32 cellular contexts compared by ENCODE assay signal in the genomic region with DNA sequence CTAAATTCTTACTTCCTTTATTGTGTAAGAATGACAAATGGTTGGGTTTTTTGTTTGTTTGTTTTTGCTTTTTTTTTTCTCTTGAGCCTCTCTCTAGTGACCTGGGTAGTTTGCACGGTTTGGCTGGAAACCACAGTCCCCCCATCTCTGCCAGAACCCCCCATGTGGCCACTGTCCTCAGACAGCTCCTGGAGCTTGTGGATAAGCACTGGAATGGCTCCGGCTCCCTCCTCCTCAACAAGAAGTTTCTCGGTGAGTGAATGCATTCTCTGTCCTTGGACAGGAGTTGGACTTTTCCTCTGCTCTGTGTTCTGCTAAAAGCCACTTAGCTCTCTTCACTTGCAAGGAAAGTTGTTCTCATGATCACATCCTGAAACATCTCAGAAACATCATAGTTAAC. TPM values are rescaled to one million over a fixed set of nuclear protein-coding genes. Genes with fewer than 3 reads are reported as not detected.
"Had no signal": no experiment of that assay in that cellular context is flagged by ENCODE, and none has a peak within 500 bp of the region (broad histone marks: within the 10 kb centered on the region; RNA-seq: fewer than 3 reads in every experiment).

No MANE protein-coding gene starts in this region.

- H3K4me3 Mint-ChIP-seq: activated B cell treated with CpG ODN at 0.5 μM for 24 hours; activated CD8-positive, alpha-beta memory T cell treated with anti-CD3 and anti-CD28 coated beads, Interleukin-2, amount 10 ng/mL, durations not matched to agents 7 days and 5 days; activated CD8-positive, alpha-beta T cell treated with anti-CD3 and anti-CD28 coated beads for 36 hours; brain; memory B cell; naive thymus-derived CD8-positive, alpha-beta T cell; neural crest cell; stimulated activated naive CD8-positive, alpha-beta T cell treated with anti-CD3 and anti-CD28 coated beads, Interleukin-15, Interleukin-2, amounts not matched to agents 100 ng/mL and 50 ng/mL, for 24 hours; T-helper 2 cell treated with Interferon-gamma antibody and Interleukin-4, amounts not matched to agents 5 μg/mL and 100 μg/mL, for 36 hours had no signal

- H2AFZ ChIP-seq: hepatocyte had no signal

- H3K36me3 ChIP-seq: cardiac muscle cell, colonic mucosa, gastroesophageal sphincter, upper lobe of left lung, vagina had no signal

- H3K27ac ChIP-seq: cardiac muscle cell, colonic mucosa, gastroesophageal sphincter, hepatocyte, skin epidermis, upper lobe of left lung, vagina had no signal

- H3K36me3 Mint-ChIP-seq: activated CD8-positive, alpha-beta memory T cell treated with anti-CD3 and anti-CD28 coated beads, Interleukin-2, amount 10 ng/mL, durations not matched to agents 7 days and 5 days; activated naive CD4-positive, alpha-beta T cell treated with anti-CD3 and anti-CD28 coated beads, Interleukin-2, amount 50 U/mL, for 72 hours; brain; memory B cell; naive thymus-derived CD8-positive, alpha-beta T cell had no signal

- H3K4me1 ChIP-seq: colonic mucosa, upper lobe of left lung, vagina had no signal

- ATAC-seq: activated CD8-positive, alpha-beta memory T cell treated with anti-CD3 and anti-CD28 coated beads, Interleukin-2, amount 10 ng/mL, durations not matched to agents 7 days and 5 days; activated CD8-positive, alpha-beta T cell treated with anti-CD3 and anti-CD28 coated beads for 36 hours; activated naive CD4-positive, alpha-beta T cell treated with anti-CD3 and anti-CD28 coated beads, Interleukin-2, amount 50 U/mL, for 72 hours; gastroesophageal sphincter; left cardiac atrium; left ventricle myocardium superior; naive thymus-derived CD8-positive, alpha-beta T cell; right cardiac atrium had no signal

- H3K27ac Mint-ChIP-seq: activated B cell treated with CpG ODN at 0.5 μM for 24 hours; activated CD8-positive, alpha-beta memory T cell treated with anti-CD3 and anti-CD28 coated beads, Interleukin-2, amount 10 ng/mL, durations not matched to agents 7 days and 5 days; activated CD8-positive, alpha-beta T cell treated with anti-CD3 and anti-CD28 coated beads for 36 hours; activated naive CD4-positive, alpha-beta T cell treated with anti-CD3 and anti-CD28 coated beads, Interleukin-2, amount 50 U/mL, for 72 hours; activated T-helper 2 cell treated with anti-CD3 and anti-CD28 coated beads, Interferon-gamma antibody, Interleukin-2, Interleukin-4, amounts not matched to agents 10 μg/mL and 5 μg/mL and 100 μg/mL, durations not matched to agents 14 hours and 24 hours and 36 hours; memory B cell; stimulated activated naive CD8-positive, alpha-beta T cell treated with anti-CD3 and anti-CD28 coated beads, Interleukin-15, Interleukin-2, amounts not matched to agents 100 ng/mL and 50 ng/mL, for 24 hours; T-helper 2 cell treated with Interferon-gamma antibody and Interleukin-4, amounts not matched to agents 5 μg/mL and 100 μg/mL, for 36 hours had no signal

- H3K9me3 ChIP-seq: colonic mucosa, gastroesophageal sphincter, upper lobe of left lung, vagina had no signal

- H3K27me3 Mint-ChIP-seq: memory B cell had no signal

- H3K9me3 Mint-ChIP-seq: activated B cell treated with CpG ODN at 0.5 μM for 24 hours; activated CD8-positive, alpha-beta T cell treated with anti-CD3 and anti-CD28 coated beads for 36 hours; activated naive CD4-positive, alpha-beta T cell treated with anti-CD3 and anti-CD28 coated beads, Interleukin-2, amount 50 U/mL, for 72 hours; activated T-helper 2 cell treated with anti-CD3 and anti-CD28 coated beads, Interferon-gamma antibody, Interleukin-2, Interleukin-4, amounts not matched to agents 10 μg/mL and 5 μg/mL and 100 μg/mL, durations not matched to agents 14 hours and 24 hours and 36 hours; brain; memory B cell; naive thymus-derived CD8-positive, alpha-beta T cell; neural crest cell; stimulated activated naive CD8-positive, alpha-beta T cell treated with anti-CD3 and anti-CD28 coated beads, Interleukin-15, Interleukin-2, amounts not matched to agents 100 ng/mL and 50 ng/mL, for 24 hours; T-helper 2 cell treated with Interferon-gamma antibody and Interleukin-4, amounts not matched to agents 5 μg/mL and 100 μg/mL, for 36 hours had no signal

- H3K4me3 ChIP-seq: cardiac muscle cell, colonic mucosa, gastroesophageal sphincter, hepatocyte, skin epidermis, upper lobe of left lung, vagina had no signal

- DNase-seq: activated B cell treated with CpG ODN at 0.5 μM for 24 hours; activated CD4-positive, alpha-beta T cell treated with anti-CD3 and anti-CD28 coated beads, Interleukin-2, amount 50 U/mL, for 1 hour; activated CD8-positive, alpha-beta memory T cell treated with anti-CD3 and anti-CD28 coated beads, Interleukin-2, amount 10 ng/mL, durations not matched to agents 7 days and 5 days; activated CD8-positive, alpha-beta T cell treated with anti-CD3 and anti-CD28 coated beads for 36 hours; activated T-cell treated with anti-CD3 and anti-CD28 coated beads, Interleukin-2, amount 50 U/mL, for 48 hours; anterior cingulate cortex; cerebellar nuclear complex; colonic mucosa; effector CD8-positive, alpha-beta T cell; islet precursor cell; left cardiac atrium; left ventricle myocardium superior; naive thymus-derived CD8-positive, alpha-beta T cell; right cardiac atrium; stimulated activated CD4-positive, alpha-beta T cell treated with anti-CD3 and anti-CD28 coated beads, Interleukin-12 subunit alpha, Interleukin-12 subunit beta, amount 100 ng/mL, for 4 hours; stimulated activated CD4-positive, alpha-beta T cell treated with anti-CD3 and anti-CD28 coated beads, Interleukin-4, amount 100 ng/mL, for 1 hour; upper lobe of left lung had no signal

- H3K27me3 ChIP-seq: colonic mucosa, gastroesophageal sphincter, hepatocyte, upper lobe of left lung, vagina had no signal

- H3K79me2 ChIP-seq: hepatocyte had no signal

- H3K4me2 ChIP-seq: hepatocyte had no signal

- H3K4me1 Mint-ChIP-seq: activated B cell treated with CpG ODN at 0.5 μM for 24 hours; activated CD8-positive, alpha-beta memory T cell treated with anti-CD3 and anti-CD28 coated beads, Interleukin-2, amount 10 ng/mL, durations not matched to agents 7 days and 5 days; brain; memory B cell; naive thymus-derived CD8-positive, alpha-beta T cell had no signal

RNA-seq across cellular contexts. Expression of gene TPPP3, which starts 18.1 kb away (rescaled TPM):
- total RNA-seq: activated B cell treated with CpG ODN at 0.5 μM for 24 hours; activated CD8-positive, alpha-beta memory T cell treated with anti-CD3 and anti-CD28 coated beads, Interleukin-2, amount 10 ng/mL, durations not matched to agents 7 days and 5 days; activated CD8-positive, alpha-beta T cell treated with anti-CD3 and anti-CD28 coated beads for 36 hours; activated naive CD4-positive, alpha-beta T cell treated with anti-CD3 and anti-CD28 coated beads, Interleukin-2, amount 50 U/mL, for 72 hours; activated T-helper 2 cell treated with anti-CD3 and anti-CD28 coated beads, Interferon-gamma antibody, Interleukin-2, Interleukin-4, amounts not matched to agents 10 μg/mL and 5 μg/mL and 100 μg/mL, durations not matched to agents 14 hours and 24 hours and 36 hours; epithelial cell of proximal tubule; naive thymus-derived CD8-positive, alpha-beta T cell had no signal
- polyA plus RNA-seq: naive thymus-derived CD8-positive, alpha-beta T cell had no signal

RNA-seq across cellular contexts. Expression of gene LRRC36, which starts 48.5 kb away (rescaled TPM):
- total RNA-seq: fibroblast of villous mesenchyme, left cardiac atrium, left ventricle myocardium superior, vagina had no signal
- polyA plus RNA-seq: cardiac muscle cell; naive thymus-derived CD8-positive, alpha-beta T cell had no signal

RNA-seq across cellular contexts. Expression of gene KCTD19, which starts 48.6 kb away (rescaled TPM):
- total RNA-seq: activated B cell treated with CpG ODN at 0.5 μM for 24 hours; hepatocyte; left ventricle myocardium superior; naive thymus-derived CD8-positive, alpha-beta T cell; vagina had no signal
- polyA plus RNA-seq: cardiac muscle cell, hepatocyte had no signal

RNA-seq across cellular contexts. Expression of gene HSD11B2, which starts 55.8 kb away (rescaled TPM):
- total RNA-seq: dermis microvascular lymphatic vessel endothelial cell; fibroblast of villous mesenchyme; naive thymus-derived CD8-positive, alpha-beta T cell had no signal
- polyA plus RNA-seq: naive thymus-derived CD8-positive, alpha-beta T cell had no signal
